Comparison of ENCODE assay signal across 8 cellular contexts in genomic region chr3:119352863-119353527, GRCh38. TPM values are rescaled to one million over a fixed set of nuclear protein-coding genes. Genes with fewer than 3 reads are reported as not detected.
DNase-seq lines count a peak whose midpoint lies in the region; ATAC-seq and TF ChIP-seq lines count a peak whose summit lies in the region.

No MANE protein-coding gene starts in this region.

- no peaks in the 10 kb centered on the region for H3K9me3 Mint-ChIP-seq in nephron progenitor cell

- H3K4me3 ChIP-seq in BJ (ENCODE audit: low read depth, low read length): no peak overlapping the region
- H3K4me3 ChIP-seq in duodenal mucosa (ENCODE audit: low read depth in 1 of 2, low read length in 2 of 2): no peak overlapping the region

- no peak overlapping the region for H3K4me3 Mint-ChIP-seq in nephron progenitor cell

- ATAC-seq in GM21367 (IDR thresholded peaks at IDR 0.05; ENCODE audit: unreplicated experiment) (peak; percentile 38), HG03342 (IDR thresholded peaks at IDR 0.05; ENCODE audit: unreplicated experiment) (no peak), HG03025 (IDR thresholded peaks at IDR 0.05; ENCODE audit: low FRiP score, unreplicated experiment) (no peak)

- peaks cover 4 to 6% of the 10 kb centered on the region in 2 donors for H3K4me1 ChIP-seq in duodenal mucosa (ENCODE audit: control insufficient read depth in 1 of 2, insufficient read depth in 2 of 2, low read length in 2 of 2)

- peak overlapping the region; percentile 11 for H3K27ac Mint-ChIP-seq in nephron progenitor cell

- no peak overlapping the region for H3K9ac ChIP-seq in duodenal mucosa (ENCODE audit: low read depth in 1 of 2, low read length in 2 of 2)

- H3K36me3 Mint-ChIP-seq in nephron progenitor cell (ENCODE audit: low read depth): no peaks in the 10 kb centered on the region

- no peaks in the 10 kb centered on the region for H3K9me3 ChIP-seq in duodenal mucosa (ENCODE audit: control insufficient read depth in 1 of 2, low read length in 2 of 2)

- DNase-seq in BJ (ENCODE audit: low read depth) (no peak), NOMO-1 treated with DMSO at 0.1 percent for 48 hours (lab: John Stamatoyannopoulos, UW; ENCODE audit: unreplicated experiment) (peak; percentile 60), nephron progenitor cell (no peak), GM19240 (ENCODE audit: insufficient read length, low spot score) (no peak)

- peak overlapping the region; percentile 3 for H3K27ac ChIP-seq in duodenal mucosa (ENCODE audit: low read depth, low read length)

- peaks cover 7% of the 10 kb centered on the region for H3K27me3 Mint-ChIP-seq in nephron progenitor cell (ENCODE audit: low read depth, poor library complexity)

- CTCF ChIA-PET in BJ (lab: Yijun Ruan, JAX): interaction anchor here (0.9 to 5.7 kb wide), 14 partner anchors 8 to 201 kb away, joined by 3 to 44 read pairs (median 4); partner anchors contain the start of gene ARHGAP31

- TF ChIP-seq CTCF in BJ (IDR thresholded peaks at IDR 0.05; ENCODE audit: insufficient read depth, low read depth, low read length): peak; percentile 43
- TF ChIP-seq CTCF in nephron progenitor cell (IDR thresholded peaks at IDR 0.05): no peak

- no peaks in the 10 kb centered on the region for H3K27me3 ChIP-seq in BJ (ENCODE audit: control insufficient read depth, insufficient read depth, low read length)
- H3K27me3 ChIP-seq in duodenal mucosa (ENCODE audit: control insufficient read depth in 1 of 2, insufficient read depth in 2 of 2, low read length in 2 of 2): no peaks in the 10 kb centered on the region

- POLR2A ChIA-PET in BJ (lab: Charles Lee): interaction anchor here (0.5 to 1.0 kb wide), 2 partner anchors 62 to 112 kb away, joined by 3 read pairs; partner anchors contain the start of gene B4GALT4

- peaks cover 47% of the 10 kb centered on the region for H3K4me1 Mint-ChIP-seq in nephron progenitor cell

- no peaks in the 10 kb centered on the region for H3K36me3 ChIP-seq in BJ (ENCODE audit: control insufficient read depth, insufficient read depth, low read length)
- no peaks in the 10 kb centered on the region for H3K36me3 ChIP-seq in duodenal mucosa (ENCODE audit: control insufficient read depth in 1 of 2, insufficient read depth in 2 of 2, low read length in 2 of 2)

RNA-seq across cellular contexts. Expression of gene ARHGAP31, which starts 58.8 kb away (rescaled TPM):
- polyA plus RNA-seq in BJ (2011; rRNA removed): 18.9 and 19.4 TPM in 2 replicates
- polyA minus RNA-seq in BJ (2011; rRNA and poly(A)+ RNA removed): 22.3 and 28.4 TPM in 2 replicates
